ENCODE assay signal across 2 cellular contexts in genomic region chr11:125950696-125951645, GRCh38.
TF ChIP-seq lines count a peak whose summit lies in the region.

No MANE protein-coding gene starts in this region.

TF ChIP-seq in IMR-90, 13 proteins besides CTCF, POLR2A, EP300 and RAD21:
- TF ChIP-seq MAFK (IDR thresholded peaks at IDR 0.05; ENCODE audit: low read depth, low read length) (no peak), NFE2L2 (IDR thresholded peaks at IDR 0.05; ENCODE audit: low read depth, low read length) (no peak), CEBPB (IDR thresholded peaks at IDR 0.05; ENCODE audit: low read depth, low read length) (no peak), CHD1 (IDR thresholded peaks at IDR 0.05; ENCODE audit: low read depth, low read length) (no peak), BHLHE40 (IDR thresholded peaks at IDR 0.05; ENCODE audit: low read depth, low read length) (no peak), USF2 (IDR thresholded peaks at IDR 0.05; ENCODE audit: low read depth, low read length) (no peak), SMC3 (IDR thresholded peaks at IDR 0.05; ENCODE audit: low read depth, low read length) (no peak), RFX5 (IDR thresholded peaks at IDR 0.05; ENCODE audit: low read depth, low read length) (no peak), MAZ (IDR thresholded peaks at IDR 0.05; ENCODE audit: borderline replicate concordance, low read depth, low read length) (no peak), MXI1 (IDR thresholded peaks at IDR 0.05; ENCODE audit: borderline replicate concordance, low read depth, low read length) (no peak), FOS (IDR thresholded peaks at IDR 0.05; ENCODE audit: low read depth, low read length) (no peak), ELK1 (IDR thresholded peaks at IDR 0.05; ENCODE audit: borderline replicate concordance, low read depth, low read length) (no peak), RCOR1 (IDR thresholded peaks at IDR 0.05; ENCODE audit: insufficient replicate concordance, low read length) (no peak)

TF ChIP-seq in liver, 16 proteins besides CTCF, POLR2A, EP300 and RAD21:
- peak; percentile 67 for TF ChIP-seq NR2F2 (IDR thresholded peaks at IDR 0.05)
- TF ChIP-seq RXRA (IDR thresholded peaks at IDR 0.05) = peak in 1 of 2 donors; percentile 29
- no peak for TF ChIP-seq ZBTB33 (IDR thresholded peaks at IDR 0.05)
TF ChIP-seq in liver: peak in this region for 2.
